ENCODE assay signal across 23 cellular contexts in genomic region chr14:34175574-34175973, GRCh38.
A peak's percentile ranks its signal among the peaks of the same experiment; 100 is the strongest.
DNase-seq lines count a peak whose midpoint lies in the region; ATAC-seq and TF ChIP-seq lines count a peak whose summit lies in the region.
"Had no signal": no experiment of that assay in that cellular context is flagged by ENCODE, and none has a peak within 500 bp of the region (broad histone marks: within the 10 kb centered on the region; RNA-seq: fewer than 3 reads in every experiment).

No MANE protein-coding gene starts in this region.

- intact Hi-C loops in right lobe of liver (cut with DNase I), result no loop called here
- intact Hi-C loops in lower leg skin (cut with DNase I; ENCODE audit: low total_unique reads), result no loop called here

- H3K9me3 ChIP-seq in right lobe of liver, result no peaks in the 10 kb centered on the region
- H3K9me3 ChIP-seq: gastroesophageal sphincter, thoracic aorta had no signal

- H3K27ac ChIP-seq in right lobe of liver, result no peak overlapping the region
- H3K27ac ChIP-seq: gastroesophageal sphincter, HL-60, KMS-11, thoracic aorta had no signal

- 58% methylated on average over 2 of the region's 2 CpGs for WGBS in right lobe of liver (ENCODE audit: insufficient coverage, low coverage, low lambda C conversion rate, missing lambda C conversion rate)
- 83 to 85% methylated on average over 2 of the region's 2 CpGs for WGBS in lower leg skin, 2 donors

- ATAC-seq in GM21423 (IDR thresholded peaks at IDR 0.05; ENCODE audit: unreplicated experiment) (peak; percentile 68), HG02938 (IDR thresholded peaks at IDR 0.05; ENCODE audit: unreplicated experiment) (peak; percentile 53), right lobe of liver (peak in 3 of 4 donors; percentile 24 to 45 (median 40)), HG02970 (IDR thresholded peaks at IDR 0.05; ENCODE audit: low FRiP score, unreplicated experiment) (no peak)
- ATAC-seq: gastroesophageal sphincter, Panc1, right cardiac atrium had no signal

- TF ChIP-seq POLR2A in right lobe of liver (IDR thresholded peaks at IDR 0.05), result no peak
- no peak for TF ChIP-seq POLR2A in lower leg skin (IDR thresholded peaks at IDR 0.05)

- no peaks in the 10 kb centered on the region for H3K4me1 ChIP-seq in right lobe of liver

- H3K36me3 ChIP-seq in right lobe of liver, result no peaks in the 10 kb centered on the region
- H3K36me3 ChIP-seq: gastroesophageal sphincter, thoracic aorta had no signal

- DNase-seq in NOMO-1 (lab: John Stamatoyannopoulos, UW; ENCODE audit: unreplicated experiment in 2 of 2) (peak; percentile 10 to 26), NOMO-1 treated with dmso at 0.1 percent for 144 hours (lab: John Stamatoyannopoulos, UW; ENCODE audit: unreplicated experiment) (no peak), right lobe of liver (no peak), lower leg skin (ENCODE audit: low spot score in 2 of 2) (no peak)
- no peak for DNase-seq in NK-92 treated with Interleukin-12 subunit alpha and Interleukin-12 subunit beta, amount 100 ng/mL, for 24 hours (lab: John Stamatoyannopoulos, UW)
- DNase-seq: 8988T; activated CD8-positive, alpha-beta memory T cell treated with anti-CD3 and anti-CD28 coated beads for 24 hours; activated effector memory CD4-positive, alpha-beta T cell treated with Interleukin-2 at 50 U/mL for 16 hours; amniotic stem cell; CD4-positive, CD25-positive, alpha-beta regulatory T cell; DND-41; NCI-H1436; NCI-H446; right cardiac atrium; stimulated activated CD4-positive, alpha-beta T cell treated with anti-CD3 and anti-CD28 coated beads, Interleukin-2, amount 100 ng/mL, for 24 hours had no signal

- no peak for TF ChIP-seq CTCF in right lobe of liver (IDR thresholded peaks at IDR 0.05)
- TF ChIP-seq CTCF in lower leg skin (IDR thresholded peaks at IDR 0.05), result no peak

- no peak overlapping the region for H3K4me3 ChIP-seq in right lobe of liver
- H3K4me3 ChIP-seq in lower leg skin (ENCODE audit: low read depth, poor library complexity, severe bottlenecking), result no peak overlapping the region
- H3K4me3 ChIP-seq: gastroesophageal sphincter, thoracic aorta had no signal

- H3K27me3 ChIP-seq in right lobe of liver, result no peaks in the 10 kb centered on the region
- H3K27me3 ChIP-seq: gastroesophageal sphincter had no signal

Comparison
In these comparisons a context has a peak if more than half of its experiments do, and no peak if none do; other contexts are left out.
1. DNase-seq: peak in NOMO-1 (2 of 2); none in NOMO-1 treated with dmso at 0.1 percent for 144 hours (single experiment), right lobe of liver (0 of 3), lower leg skin (0 of 2) and NK-92 treated with Interleukin-12 subunit alpha and Interleukin-12 subunit beta, amount 100 ng/mL, for 24 hours (single experiment).